8 cellular contexts compared by ENCODE assay signal in genomic region chrX:80812176-80812575, GRCh38. TPM values are rescaled to one million over a fixed set of nuclear protein-coding genes. Genes with fewer than 3 reads are reported as not detected.
DNase-seq lines count a peak whose midpoint lies in the region; ATAC-seq and TF ChIP-seq lines count a peak whose summit lies in the region.

No MANE protein-coding gene starts in this region.

- no peak overlapping the region for H3K4me3 ChIP-seq in fibroblast of lung (replicated peaks in 1 of 4; ENCODE audit: control extremely low read depth in 1 of 4, insufficient read depth in 1 of 4, low read depth in 3 of 4, low read length in 4 of 4)

- peak; percentile 16 to 21 for TF ChIP-seq CTCF in fibroblast of lung (conservative IDR thresholded peaks at IDR 0.05 in 1 of 2, IDR thresholded peaks at IDR 0.05 in 1 of 2; ENCODE audit: low read depth in 1 of 2, low read length in 2 of 2)

- H3K4me2 ChIP-seq in fibroblast of lung (ENCODE audit: extremely low read depth, insufficient read depth, low read length): no peak overlapping the region

- H3K4me1 ChIP-seq in fibroblast of lung (ENCODE audit: control insufficient read depth, extremely low read depth, insufficient read depth, low read length): no peaks in the 10 kb centered on the region

- H3K9ac ChIP-seq in fibroblast of lung (ENCODE audit: insufficient read depth, low read length): no peak overlapping the region

- H3K79me2 ChIP-seq in fibroblast of lung (ENCODE audit: control insufficient read depth, insufficient read depth, low read length): peaks cover 8% of the 10 kb centered on the region

- no peaks in the 10 kb centered on the region for H3K27me3 ChIP-seq in fibroblast of lung (ENCODE audit: control insufficient read depth, insufficient read depth, low read length)

- no peaks in the 10 kb centered on the region for H4K20me1 ChIP-seq in fibroblast of lung (ENCODE audit: control insufficient read depth, extremely low read depth, insufficient read depth, low read length)

- H2AFZ ChIP-seq in fibroblast of lung (ENCODE audit: low read length): no peak overlapping the region

- DNase-seq in D341Med (ENCODE audit: low spot score): peak; percentile 45
- peak; percentile 61 for DNase-seq in UCSD-AML1 (lab: John Stamatoyannopoulos, UW; ENCODE audit: unreplicated experiment)
- peak; percentile 26 to 49 for DNase-seq in fibroblast of lung (ENCODE audit: low read depth in 2 of 2)
- peak; percentile 31 for DNase-seq in stimulated activated CD8-positive, alpha-beta memory T cell treated with anti-CD3 and anti-CD28 coated beads, Interleukin-4, amount 100 ng/mL, for 48 hours
- DNase-seq in NCI-H1092 (lab: John Stamatoyannopoulos, UW): no peak
- DNase-seq in NCI-H1048 (lab: John Stamatoyannopoulos, UW): no peak

- no peak overlapping the region for H3K27ac ChIP-seq in fibroblast of lung (ENCODE audit: insufficient read depth, low read length)

- ATAC-seq in GM19438 (IDR thresholded peaks at IDR 0.05; ENCODE audit: low read depth, unreplicated experiment) (peak; percentile 23), HG03565 (IDR thresholded peaks at IDR 0.05; ENCODE audit: unreplicated experiment) (peak; percentile 28)

- no peaks in the 10 kb centered on the region for H3K36me3 ChIP-seq in fibroblast of lung (ENCODE audit: control insufficient read depth, insufficient read depth, low read length)

- no peaks in the 10 kb centered on the region for H3K9me3 ChIP-seq in fibroblast of lung (ENCODE audit: control insufficient read depth, insufficient read depth, low read depth, low read length)

RNA-seq across cellular contexts. Expression of gene BRWD3, which starts 2.5 kb away (rescaled TPM):
- 9.0 and 12.4 TPM in 2 replicates for total RNA-seq in fibroblast of lung
- polyA plus RNA-seq in fibroblast of lung: 5.7 and 8.1 TPM in 2 replicates
- polyA plus RNA-seq in fibroblast of lung (2012): 2.6 and 3.9 TPM in 2 replicates
- polyA minus RNA-seq in fibroblast of lung (ENCODE audit: low replicate concordance): 1.4 and 5.8 TPM in 2 replicates

Comparison
In these comparisons a context has a peak if more than half of its experiments do, and no peak if none do; other contexts are left out.
1. DNase-seq: peak in D341Med (single experiment), UCSD-AML1 (single experiment), fibroblast of lung (2 of 2) and stimulated activated CD8-positive, alpha-beta memory T cell treated with anti-CD3 and anti-CD28 coated beads, Interleukin-4, amount 100 ng/mL, for 48 hours (single experiment); none in NCI-H1092 (single experiment) and NCI-H1048 (single experiment).